Comparison of ENCODE assay signal across 8 cellular contexts in the genomic region with DNA sequence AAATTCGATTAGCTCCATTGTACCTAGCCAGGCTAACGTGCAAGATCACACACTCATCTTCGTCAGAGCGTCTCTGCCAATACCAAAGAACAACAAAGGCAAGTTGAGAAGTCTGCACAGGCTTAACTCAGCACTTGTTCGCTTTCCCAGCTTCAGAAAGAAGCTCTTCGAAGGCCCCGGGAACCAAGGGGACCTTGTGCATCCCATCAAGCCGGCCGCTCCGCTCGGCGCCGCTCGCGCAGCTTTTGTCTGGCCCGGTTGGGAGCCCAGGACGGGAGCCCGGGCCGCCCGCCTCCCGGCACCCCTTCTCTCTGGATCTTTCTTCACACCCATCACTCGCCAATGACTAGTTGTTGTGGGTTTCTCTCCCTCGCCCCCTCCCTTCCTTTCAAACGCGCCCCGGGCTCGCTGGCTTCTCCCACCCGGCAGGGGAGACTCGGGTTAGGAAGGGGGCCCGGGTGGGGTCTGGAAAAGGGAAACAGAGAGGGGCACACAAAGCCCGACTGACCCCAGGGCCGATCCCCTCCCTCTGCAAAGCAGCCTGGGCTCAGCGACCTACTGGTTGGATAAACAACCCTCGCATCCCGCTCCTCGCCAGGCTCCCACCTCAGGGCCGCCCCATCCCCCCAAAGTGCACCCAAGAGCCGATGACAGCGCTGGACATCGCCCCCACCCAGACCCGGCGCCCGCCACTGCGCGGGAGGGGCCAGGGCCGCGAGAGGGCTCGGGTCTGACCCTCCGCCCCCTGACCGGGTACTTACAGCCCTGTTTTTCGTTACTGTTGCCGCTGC. TPM values are rescaled to one million over a fixed set of nuclear protein-coding genes. Genes with fewer than 3 reads are reported as not detected.
DNase-seq lines count a peak whose midpoint lies in the region; ATAC-seq and TF ChIP-seq lines count a peak whose summit lies in the region.

No MANE protein-coding gene starts in this region.

- H3K9me3 ChIP-seq in CD4-positive, alpha-beta T cell (ENCODE audit: control insufficient read depth, low read length): no peaks in the 10 kb centered on the region

- POLR2A ChIA-PET in CD4-positive, alpha-beta T cell (lab: Charles Lee): interaction anchor here (0.6 to 4.4 kb wide), 21 partner anchors 8 to 1954 kb away, joined by 3 to 154 read pairs (median 5); partner anchors contain the start of genes NIFK, RNU4ATAC and TSN

- H3K27ac Mint-ChIP-seq in CD4-positive, alpha-beta T cell: peak overlapping the region; percentile 99
- peak overlapping the region; percentile 98 for H3K27ac Mint-ChIP-seq in activated naive CD8-positive, alpha-beta T cell treated with anti-CD3 and anti-CD28 coated beads for 36 hours

- peaks cover 4% of the 10 kb centered on the region for H3K27me3 Mint-ChIP-seq in CD4-positive, alpha-beta T cell
- H3K27me3 Mint-ChIP-seq in activated naive CD8-positive, alpha-beta T cell treated with anti-CD3 and anti-CD28 coated beads for 36 hours: no peaks in the 10 kb centered on the region

- CTCF ChIA-PET in CD4-positive, alpha-beta T cell (lab: Charles Lee): interaction anchor here (1.6 to 3.3 kb wide), 3 partner anchors 51 to 117 kb away, joined by 10 to 19 read pairs (median 11); partner anchors contain the start of gene RNU4ATAC

- peak overlapping the region; percentile 94 for H3K27ac ChIP-seq in CD4-positive, alpha-beta T cell (ENCODE audit: low read depth, low read length)

- H3K27me3 ChIP-seq in CD4-positive, alpha-beta T cell (ENCODE audit: control insufficient read depth, insufficient read depth, low read length): no peaks in the 10 kb centered on the region

- peak; percentile 44 for ATAC-seq in CD4-positive, alpha-beta T cell (ENCODE audit: poor library complexity)
- ATAC-seq in GM19438 (IDR thresholded peaks at IDR 0.05; ENCODE audit: low read depth, unreplicated experiment) (peak; percentile 34), SK-N-SH treated with all-trans-retinoic acid at 6 μM for 48 hours (peak; percentile 61)

- TF ChIP-seq CTCF in CD4-positive, alpha-beta T cell (IDR thresholded peaks at IDR 0.05): no peak

- peaks cover 77% of the 10 kb centered on the region for H3K4me1 Mint-ChIP-seq in CD4-positive, alpha-beta T cell (ENCODE audit: low read depth)
- peaks cover 42% of the 10 kb centered on the region for H3K4me1 Mint-ChIP-seq in activated naive CD8-positive, alpha-beta T cell treated with anti-CD3 and anti-CD28 coated beads for 36 hours

- no peaks in the 10 kb centered on the region for H3K9me3 Mint-ChIP-seq in CD4-positive, alpha-beta T cell
- H3K9me3 Mint-ChIP-seq in activated naive CD8-positive, alpha-beta T cell treated with anti-CD3 and anti-CD28 coated beads for 36 hours: no peaks in the 10 kb centered on the region

- H3K4me3 Mint-ChIP-seq in CD4-positive, alpha-beta T cell: peak overlapping the region; percentile 98
- H3K4me3 Mint-ChIP-seq in activated naive CD8-positive, alpha-beta T cell treated with anti-CD3 and anti-CD28 coated beads for 36 hours: peak overlapping the region; percentile 97

- intact Hi-C loops in CD4-positive, alpha-beta T cell (cut with DNase I, micrococcal nuclease): loop anchor here (1.0 to 5.0 kb wide), 7 partner anchors 47 to 118 kb away; partner anchors contain the start of genes NIFK (in 1 of the 2) and RNU4ATAC (in 1 of the 2)
- intact Hi-C loops in cardiac septum (cut with DNase I): loop anchor here (5.0 kb wide), 1 partner anchor 47 kb away; no protein-coding TSS in a partner anchor

- peaks cover 32% of the 10 kb centered on the region for H3K36me3 Mint-ChIP-seq in CD4-positive, alpha-beta T cell (ENCODE audit: low read depth)
- peaks cover 22% of the 10 kb centered on the region for H3K36me3 Mint-ChIP-seq in activated naive CD8-positive, alpha-beta T cell treated with anti-CD3 and anti-CD28 coated beads for 36 hours

- peak; percentile 11 to 52 (median 30) for DNase-seq in CD4-positive, alpha-beta T cell
- peak; percentile 72 for DNase-seq in HK-2 (ENCODE audit: unreplicated experiment)
- DNase-seq in activated naive CD8-positive, alpha-beta T cell treated with anti-CD3 and anti-CD28 coated beads for 36 hours: peak; percentile 55
- peak; percentile 76 for DNase-seq in cardiac septum (ENCODE audit: low spot score)
- peak; percentile 73 for DNase-seq in pons (ENCODE audit: low spot score)
- peak; percentile 65 for DNase-seq in ureter (ENCODE audit: low spot score)

TF ChIP-seq in SK-N-SH treated with all-trans-retinoic acid at 6 μM for 48 hours, 23 proteins besides CTCF, POLR2A, EP300 and RAD21:
- no peak for TF ChIP-seq ZNF565 (CRISPR knock-in tag; conservative IDR thresholded peaks at IDR 0.05; ENCODE audit: low read depth)
- no peak for TF ChIP-seq ARNTL (CRISPR knock-in tag; IDR thresholded peaks at IDR 0.05; ENCODE audit: borderline replicate concordance, low read depth)
- no peak for TF ChIP-seq TOX (CRISPR knock-in tag; IDR thresholded peaks at IDR 0.05; ENCODE audit: borderline replicate concordance)
- TF ChIP-seq TCF4 (CRISPR knock-in tag; IDR thresholded peaks at IDR 0.05; ENCODE audit: borderline replicate concordance): no peak
- TF ChIP-seq, protein P1, sequence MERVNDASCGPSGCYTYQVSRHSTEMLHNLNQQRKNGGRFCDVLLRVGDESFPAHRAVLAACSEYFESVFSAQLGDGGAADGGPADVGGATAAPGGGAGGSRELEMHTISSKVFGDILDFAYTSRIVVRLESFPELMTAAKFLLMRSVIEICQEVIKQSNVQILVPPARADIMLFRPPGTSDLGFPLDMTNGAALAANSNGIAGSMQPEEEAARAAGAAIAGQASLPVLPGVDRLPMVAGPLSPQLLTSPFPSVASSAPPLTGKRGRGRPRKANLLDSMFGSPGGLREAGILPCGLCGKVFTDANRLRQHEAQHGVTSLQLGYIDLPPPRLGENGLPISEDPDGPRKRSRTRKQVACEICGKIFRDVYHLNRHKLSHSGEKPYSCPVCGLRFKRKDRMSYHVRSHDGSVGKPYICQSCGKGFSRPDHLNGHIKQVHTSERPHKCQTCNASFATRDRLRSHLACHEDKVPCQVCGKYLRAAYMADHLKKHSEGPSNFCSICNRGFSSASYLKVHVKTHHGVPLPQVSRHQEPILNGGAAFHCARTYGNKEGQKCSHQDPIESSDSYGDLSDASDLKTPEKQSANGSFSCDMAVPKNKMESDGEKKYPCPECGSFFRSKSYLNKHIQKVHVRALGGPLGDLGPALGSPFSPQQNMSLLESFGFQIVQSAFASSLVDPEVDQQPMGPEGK (CRISPR knock-in tag; IDR thresholded peaks at IDR 0.05; ENCODE audit: borderline replicate concordance): no peak; the same call in 1 of the 2 replicates
- TF ChIP-seq ISL1 (CRISPR knock-in tag; IDR thresholded peaks at IDR 0.05): no peak

RNA-seq across cellular contexts. Expression of gene CLASP1, which starts 0.5 kb away (rescaled TPM):
- 10 to 100 TPM; 58.0 to 58.5 TPM for total RNA-seq in CD4-positive, alpha-beta T cell
- 10 to 100 TPM; 44.7 to 45.5 TPM for total RNA-seq in activated naive CD8-positive, alpha-beta T cell treated with anti-CD3 and anti-CD28 coated beads for 36 hours
- 66.1 TPM for total RNA-seq in cardiac septum
- 74.8 TPM for total RNA-seq in ureter

Comparison
In these comparisons a context has a peak if more than half of its experiments do, and no peak if none do; other contexts are left out.
1. Peak in every context shown above with its lines: DNase-seq, ATAC-seq and H3K27ac ChIP-seq.